1 cellular context compared by ENCODE assay signal in genomic region chr11:72081856-72082255, GRCh38.
TF ChIP-seq lines count a peak whose summit lies in the region.

No MANE protein-coding gene starts in this region.

TF ChIP-seq in endothelial cell of umbilical vein, 7 proteins besides CTCF, POLR2A, EP300 and RAD21:
- TF ChIP-seq MAX (IDR thresholded peaks at IDR 0.05; ENCODE audit: insufficient read depth, insufficient read length) (no peak), POLR2AphosphoS5 (IDR thresholded peaks at IDR 0.05; ENCODE audit: insufficient read depth, low read depth, low read length) (no peak), FOS (IDR thresholded peaks at IDR 0.05; ENCODE audit: borderline replicate concordance, insufficient read depth, low read length) (no peak), JUN (IDR thresholded peaks at IDR 0.05; ENCODE audit: borderline replicate concordance, insufficient read depth, insufficient read length, low read depth) (no peak), MYC (IDR thresholded peaks at IDR 0.05; ENCODE audit: low read depth, low read length) (no peak), GATA2 (IDR thresholded peaks at IDR 0.05; ENCODE audit: insufficient read depth, insufficient read length, low read depth, low read length) (no peak), EZH2 (IDR thresholded peaks at IDR 0.05; ENCODE audit: borderline replicate concordance, low read depth, low read length, severe bottlenecking) (no peak)
TF ChIP-seq in endothelial cell of umbilical vein: peak in this region for 0.
